In the genomic region with DNA sequence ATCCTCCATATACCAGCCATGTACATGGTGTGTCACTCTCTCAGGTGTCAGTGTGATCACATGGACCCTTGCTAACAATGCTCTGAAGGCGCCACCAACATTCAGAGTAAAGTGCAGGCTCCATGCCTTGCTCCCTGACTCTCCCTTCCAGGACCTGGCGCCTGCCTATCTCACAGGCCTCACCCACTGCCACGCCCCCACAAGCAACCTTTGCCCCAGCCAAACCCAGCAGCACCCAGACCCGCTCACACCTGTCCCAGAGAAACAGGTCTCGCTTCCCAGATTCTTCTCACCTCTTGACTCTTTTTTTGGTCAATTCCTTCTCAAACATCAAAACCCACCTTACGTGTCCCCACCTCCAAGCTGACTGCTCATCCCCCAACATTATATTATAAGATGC, we compare ENCODE assay signal across 1 cellular context.
TF ChIP-seq lines count a peak whose summit lies in the region.

No MANE protein-coding gene starts in this region.

TF ChIP-seq in liver, 16 proteins besides CTCF, POLR2A, EP300 and RAD21 (continued from another document):
- no peak for TF ChIP-seq EGR1 (IDR thresholded peaks at IDR 0.05; ENCODE audit: low read depth in 2 of 2)
- peak; percentile 38 for TF ChIP-seq HNF4G (IDR thresholded peaks at IDR 0.05)
- no peak for TF ChIP-seq JUND (IDR thresholded peaks at IDR 0.05)
- TF ChIP-seq FOXA2 (IDR thresholded peaks at IDR 0.05): no peak
- TF ChIP-seq MAX (IDR thresholded peaks at IDR 0.05): no peak
- TF ChIP-seq YY1 (IDR thresholded peaks at IDR 0.05): no peak
- no peak for TF ChIP-seq ATF3 (IDR thresholded peaks at IDR 0.05)
- no peak for TF ChIP-seq FOXA1 (IDR thresholded peaks at IDR 0.05)
- TF ChIP-seq SP1 (IDR thresholded peaks at IDR 0.05): peak; percentile 19
TF ChIP-seq in liver: peak in this region for 3.
